Comparison of ENCODE assay signal across 2 cellular contexts in genomic region chr4:103011378-103012025, GRCh38.
TF ChIP-seq lines count a peak whose summit lies in the region.

No MANE protein-coding gene starts in this region.

TF ChIP-seq in GM23338, 12 proteins besides CTCF, POLR2A, EP300 and RAD21 (continued from another document):
- TF ChIP-seq REST (IDR thresholded peaks at IDR 0.05; ENCODE audit: unreplicated experiment) (no peak), NANOG (IDR thresholded peaks at IDR 0.05; ENCODE audit: borderline replicate concordance) (no peak), JUNB (IDR thresholded peaks at IDR 0.05; ENCODE audit: unreplicated experiment) (no peak), CREB1 (CRISPR knock-in tag; IDR thresholded peaks at IDR 0.05; ENCODE audit: low read depth) (no peak), ZNF331 (CRISPR knock-in tag; IDR thresholded peaks at IDR 0.05; ENCODE audit: low read depth) (no peak), EZH2 (IDR thresholded peaks at IDR 0.05; ENCODE audit: low read depth, unreplicated experiment) (no peak), ETS1 (IDR thresholded peaks at IDR 0.05) (no peak), STAT1 (IDR thresholded peaks at IDR 0.05; ENCODE audit: unreplicated experiment) (no peak), ZNF462 (CRISPR knock-in tag; IDR thresholded peaks at IDR 0.05) (no peak), ZNF114 (CRISPR knock-in tag; IDR thresholded peaks at IDR 0.05) (no peak)

TF ChIP-seq in K562, 482 proteins besides CTCF, POLR2A, EP300 and RAD21 (continued from another document):
- TF ChIP-seq ZBTB40 (IDR thresholded peaks at IDR 0.05) (no peak), ZBTB40 (CRISPR knock-in tag; IDR thresholded peaks at IDR 0.05) (no peak), ARID1B (IDR thresholded peaks at IDR 0.05) (peak; percentile 42), CBFA2T3 (IDR thresholded peaks at IDR 0.05) (peak; percentile 57), HMGXB4 (CRISPR knock-in tag; IDR thresholded peaks at IDR 0.05) (no peak), BHLHE40 (IDR thresholded peaks at IDR 0.05; ENCODE audit: low read length) (0 out of 2 replicates have a peak, but pooled peaks have one; percentile 6), ZNF146 (CRISPR knock-in tag; IDR thresholded peaks at IDR 0.05; ENCODE audit: unreplicated experiment) (no peak), MEIS2 (IDR thresholded peaks at IDR 0.05; ENCODE audit: partially characterized antibody) (peak; percentile 75), MTA2 (IDR thresholded peaks at IDR 0.05; ENCODE audit: low read depth) (no peak), NKRF (IDR thresholded peaks at IDR 0.05; ENCODE audit: borderline replicate concordance) (no peak), TFAP4 (CRISPR knock-in tag; IDR thresholded peaks at IDR 0.05; ENCODE audit: borderline replicate concordance) (peak; percentile 38; the same call in 1 of the 2 replicates), RFX1 (IDR thresholded peaks at IDR 0.05) (peak; percentile 47; the same call in 1 of the 2 replicates), L3MBTL2 (IDR thresholded peaks at IDR 0.05) (peak; percentile 50; the same call in 1 of the 2 replicates), TOE1 (IDR thresholded peaks at IDR 0.05; ENCODE audit: borderline replicate concordance) (no peak), TOE1 (CRISPR knock-in tag; IDR thresholded peaks at IDR 0.05; ENCODE audit: borderline replicate concordance, low read depth) (no peak), FOXJ3 (CRISPR knock-in tag; IDR thresholded peaks at IDR 0.05) (no peak), HDAC1 (IDR thresholded peaks at IDR 0.05) (no peak), CREB1 (IDR thresholded peaks at IDR 0.05) (no peak), CREB1 (CRISPR knock-in tag; IDR thresholded peaks at IDR 0.05) (no peak), DPF2 (IDR thresholded peaks at IDR 0.05) (0 out of 2 replicates have a peak, but pooled peaks have one; percentile 31), TCF3 (CRISPR knock-in tag; IDR thresholded peaks at IDR 0.05) (0 out of 2 replicates have a peak, but pooled peaks have one; percentile 24)
